Comparison of ENCODE assay signal across 7 cellular contexts in genomic region chr12:131242741-131243496, GRCh38.
DNase-seq lines count a peak whose midpoint lies in the region; ATAC-seq and TF ChIP-seq lines count a peak whose summit lies in the region.

No MANE protein-coding gene starts in this region.

- no peaks in the 10 kb centered on the region for H3K79me2 ChIP-seq in PC-3 (ENCODE audit: low read length)

- no peaks in the 10 kb centered on the region for H3F3A ChIP-seq in PC-3 (ENCODE audit: low read length, unreplicated experiment)

- intact Hi-C loops in Caco-2 (cut with micrococcal nuclease; ENCODE audit: unreplicated experiment), result no loop called here
- intact Hi-C loops in PC-3 (cut with micrococcal nuclease), result no loop called here
- intact Hi-C loops in CD4-positive, alpha-beta memory T cell (cut with micrococcal nuclease), result no loop called here

- no peak overlapping the region for H3K9ac ChIP-seq in PC-3 (ENCODE audit: low read length)
- H3K9ac ChIP-seq in iPS-20b (ENCODE audit: low read depth, low read length), result no peak overlapping the region

- no TSS peak for BruUV-seq in Caco-2 (replicated peaks; lab: Mats Ljungman, UMichigan)
- BruUV-seq in PC-3 (replicated peaks; lab: Mats Ljungman, UMichigan), result no TSS peak

- no peaks in the 10 kb centered on the region for H3K27me3 Mint-ChIP-seq in Caco-2 (ENCODE audit: insufficient read depth, unreplicated experiment)
- peaks cover 2% of the 10 kb centered on the region in 2 donors for H3K27me3 Mint-ChIP-seq in CD4-positive, alpha-beta memory T cell

- H3K27ac ChIP-seq in PC-3 (ENCODE audit: low read length) (no peak overlapping the region), iPS-20b (ENCODE audit: low read length) (no peak overlapping the region)
- H3K27ac ChIP-seq in CD4-positive, alpha-beta memory T cell (ENCODE audit: low read depth, low read length), result no peak overlapping the region

- no peak overlapping the region for H3K4me2 ChIP-seq in PC-3 (ENCODE audit: low read length)

- no peaks in the 10 kb centered on the region for H3K36me3 Mint-ChIP-seq in Caco-2 (ENCODE audit: insufficient read depth, unreplicated experiment)
- H3K36me3 Mint-ChIP-seq in CD4-positive, alpha-beta memory T cell, result no peaks in the 10 kb centered on the region

- no peaks in the 10 kb centered on the region for H3K4me1 Mint-ChIP-seq in Caco-2 (ENCODE audit: low read depth, unreplicated experiment)
- no peaks in the 10 kb centered on the region for H3K4me1 Mint-ChIP-seq in CD4-positive, alpha-beta memory T cell

- 0 out of 2 replicates have a peak, but pooled peaks cover 3% of the 10 kb centered on the region for H3K9me3 ChIP-seq in Caco-2
- no peaks in the 10 kb centered on the region for H3K9me3 ChIP-seq in PC-3 (ENCODE audit: low read length)
- H3K9me3 ChIP-seq in iPS-20b (ENCODE audit: insufficient read depth, low read depth, low read length), result peaks cover 13% of the 10 kb centered on the region
- no peaks in the 10 kb centered on the region for H3K9me3 ChIP-seq in CD4-positive, alpha-beta memory T cell (ENCODE audit: control insufficient read depth in 1 of 2, low read length in 2 of 2)

- H3K27ac Mint-ChIP-seq in Caco-2 (ENCODE audit: unreplicated experiment), result no peak overlapping the region
- no peak overlapping the region for H3K27ac Mint-ChIP-seq in CD4-positive, alpha-beta memory T cell

- no peak for TF ChIP-seq CTCF in Caco-2 (IDR thresholded peaks at IDR 0.05; ENCODE audit: insufficient read depth in 1 of 2, low read depth in 1 of 2, low read length in 1 of 2, severe bottlenecking in 1 of 2, unreplicated experiment in 1 of 2)
- TF ChIP-seq CTCF in GM12864 (IDR thresholded peaks at IDR 0.05; ENCODE audit: low read depth, low read length, missing control alignments), result no peak
- TF ChIP-seq CTCF in PC-3 (conservative IDR thresholded peaks at IDR 0.05; ENCODE audit: low read depth, low read length), result no peak

- CTCF ChIA-PET in Caco-2 (lab: Charles Lee), result no interaction called here
- CTCF ChIA-PET in PC-3 (lab: Charles Lee), result no interaction called here
- CTCF ChIA-PET in CD4-positive, alpha-beta memory T cell (lab: Charles Lee; ENCODE audit: partially characterized antibody), result no interaction called here

- no peaks in the 10 kb centered on the region for H3K27me3 ChIP-seq in Caco-2 (replicated peaks; ENCODE audit: control insufficient read depth, insufficient read depth, low read length)
- H3K27me3 ChIP-seq in PC-3 (ENCODE audit: low read length), result peaks cover 25% of the 10 kb centered on the region
- H3K27me3 ChIP-seq in iPS-20b (ENCODE audit: insufficient read depth, low read length), result no peaks in the 10 kb centered on the region; the same call in 1 of the 2 replicates
- no peaks in the 10 kb centered on the region for H3K27me3 ChIP-seq in CD4-positive, alpha-beta memory T cell (ENCODE audit: insufficient read depth, low read length)

- H4K20me1 ChIP-seq in PC-3 (ENCODE audit: low read length), result no peaks in the 10 kb centered on the region

- H3K4me3 Mint-ChIP-seq in Caco-2 (ENCODE audit: unreplicated experiment), result no peak overlapping the region
- no peak overlapping the region for H3K4me3 Mint-ChIP-seq in CD4-positive, alpha-beta memory T cell

- no peaks in the 10 kb centered on the region for H3K9me2 ChIP-seq in PC-3 (replicated peaks; ENCODE audit: low read length)

- DNase-seq in Caco-2 (peak; percentile 25 to 54), GM12864 (ENCODE audit: low read depth) (peak; percentile 52), PC-3 (peak; percentile 37), NOMO-1 treated with DMSO at 0.1 percent for 48 hours (lab: John Stamatoyannopoulos, UW; ENCODE audit: unreplicated experiment) (no peak)
- DNase-seq in CD4-positive, alpha-beta memory T cell, result no peak
- no peak for DNase-seq in effector CD4-positive, alpha-beta T cell

- H3K4me1 ChIP-seq in Caco-2 (no peaks in the 10 kb centered on the region), PC-3 (ENCODE audit: insufficient read depth, low read length) (no peaks in the 10 kb centered on the region), iPS-20b (ENCODE audit: insufficient read depth, low read length) (no peaks in the 10 kb centered on the region)
- H3K4me1 ChIP-seq in CD4-positive, alpha-beta memory T cell (ENCODE audit: insufficient read depth, low read length), result no peaks in the 10 kb centered on the region

- ATAC-seq in PC-3, result no peak

- H2AFZ ChIP-seq in PC-3 (ENCODE audit: low read length), result no peak overlapping the region

- H3K4me3 ChIP-seq in Caco-2 (ENCODE audit: low read depth, low read length), result no peak overlapping the region
- no peak overlapping the region; the same call in 1 of the 2 replicates for H3K4me3 ChIP-seq in GM12864 (ENCODE audit: low read depth, low read length)
- H3K4me3 ChIP-seq in PC-3 (ENCODE audit: low read length), result no peak overlapping the region
- peak overlapping the region; percentile 21; the same call in 1 of the 2 replicates for H3K4me3 ChIP-seq in iPS-20b (ENCODE audit: low read length)
- no peak overlapping the region for H3K4me3 ChIP-seq in CD4-positive, alpha-beta memory T cell (ENCODE audit: low read length in 2 of 2)

- H3K9me3 Mint-ChIP-seq in Caco-2 (ENCODE audit: unreplicated experiment), result no peaks in the 10 kb centered on the region
- H3K9me3 Mint-ChIP-seq in CD4-positive, alpha-beta memory T cell, result peaks cover 0 to 2% (median 0%) of the 10 kb centered on the region in 8 donors

- H3K36me3 ChIP-seq in Caco-2 (ENCODE audit: control insufficient read depth, insufficient read depth, low read length) (no peaks in the 10 kb centered on the region), PC-3 (ENCODE audit: low read depth, low read length) (no peaks in the 10 kb centered on the region), iPS-20b (ENCODE audit: insufficient read depth, low read depth, low read length) (no peaks in the 10 kb centered on the region)
- H3K36me3 ChIP-seq in CD4-positive, alpha-beta memory T cell (ENCODE audit: insufficient read depth, low read length), result no peaks in the 10 kb centered on the region

- POLR2A ChIA-PET in Caco-2 (lab: Charles Lee) (no interaction called here), PC-3 (lab: Charles Lee; ENCODE audit: unreplicated experiment) (no interaction called here)
- POLR2A ChIA-PET in CD4-positive, alpha-beta memory T cell (lab: Charles Lee; ENCODE audit: partially characterized antibody), result no interaction called here

Comparison
In these comparisons a context has a peak if more than half of its experiments do, and no peak if none do; other contexts are left out.
1. DNase-seq: peak in Caco-2 (2 of 2), GM12864 (single experiment) and PC-3 (single experiment); none in CD4-positive, alpha-beta memory T cell (0 of 5), NOMO-1 treated with DMSO at 0.1 percent for 48 hours (single experiment) and effector CD4-positive, alpha-beta T cell (single experiment).